4 cellular contexts compared by ENCODE assay signal in genomic region chr12:43378448-43378847, GRCh38.
TF ChIP-seq lines count a peak whose summit lies in the region.

No MANE protein-coding gene starts in this region.

TF ChIP-seq in HepG2, 621 proteins besides CTCF, POLR2A, EP300 and RAD21:
- TF ChIP-seq MAFF (IDR thresholded peaks at IDR 0.05; ENCODE audit: low read depth, low read length) (peak; percentile 85), SRSF1 (optimal IDR thresholded peaks at IDR 0.05; ENCODE audit: low read depth, low read length) (no peak), SMARCE1 (IDR thresholded peaks at IDR 0.05; ENCODE audit: borderline replicate concordance) (no peak), ZNF777 (CRISPR knock-in tag; IDR thresholded peaks at IDR 0.05) (no peak), MAFK (conservative IDR thresholded peaks at IDR 0.05 in 1 of 2, IDR thresholded peaks at IDR 0.05 in 1 of 2; ENCODE audit: low read length in 2 of 2) (peak; percentile 67 to 84)

TF ChIP-seq in A549, 52 proteins besides CTCF, POLR2A, EP300 and RAD21:
- TF ChIP-seq NFE2L2 (conservative IDR thresholded peaks at IDR 0.05; ENCODE audit: low read length) (no peak), MAFK (IDR thresholded peaks at IDR 0.05; ENCODE audit: partially characterized antibody) (peak; percentile 76), TFCP2L1 (CRISPR knock-in tag; IDR thresholded peaks at IDR 0.05) (no peak), NR3C1 (IDR thresholded peaks at IDR 0.05) (no peak), REST (IDR thresholded peaks at IDR 0.05) (no peak), HES2 (IDR thresholded peaks at IDR 0.05) (no peak)

TF ChIP-seq in IMR-90, 13 proteins besides CTCF, POLR2A, EP300 and RAD21:
- peak; percentile 81 for TF ChIP-seq MAFK (IDR thresholded peaks at IDR 0.05; ENCODE audit: low read depth, low read length)
- no peak for TF ChIP-seq CEBPB (IDR thresholded peaks at IDR 0.05; ENCODE audit: low read depth, low read length)

TF ChIP-seq in K562, 482 proteins besides CTCF, POLR2A, EP300 and RAD21:
- no peak for TF ChIP-seq PRMT5 (CRISPR knock-in tag; IDR thresholded peaks at IDR 0.05)
- TF ChIP-seq BRCA1 (IDR thresholded peaks at IDR 0.05): no peak
- no peak for TF ChIP-seq BRCA1 (CRISPR knock-in tag; IDR thresholded peaks at IDR 0.05)
- TF ChIP-seq MECOM (CRISPR knock-in tag; IDR thresholded peaks at IDR 0.05): no peak
- no peak for TF ChIP-seq ZBTB33 (CRISPR knock-in tag; IDR thresholded peaks at IDR 0.05)
- TF ChIP-seq CXXC5 (CRISPR knock-in tag; IDR thresholded peaks at IDR 0.05): no peak
- TF ChIP-seq DACH1 (IDR thresholded peaks at IDR 0.05; ENCODE audit: partially characterized antibody): no peak
- no peak for TF ChIP-seq ILF3 (IDR thresholded peaks at IDR 0.05; ENCODE audit: borderline replicate concordance)
- no peak for TF ChIP-seq ZFP91 (CRISPR knock-in tag; IDR thresholded peaks at IDR 0.05)
- TF ChIP-seq PCBP2 (IDR thresholded peaks at IDR 0.05; ENCODE audit: low read depth, low read length, poor library complexity, severe bottlenecking): no peak
- no peak for TF ChIP-seq CLOCK (CRISPR knock-in tag; IDR thresholded peaks at IDR 0.05; ENCODE audit: borderline replicate concordance)
- TF ChIP-seq NCOA2 (IDR thresholded peaks at IDR 0.05; ENCODE audit: partially characterized antibody in 2 of 2): no peak
- no peak for TF ChIP-seq SMAD2 (IDR thresholded peaks at IDR 0.05; ENCODE audit: low read depth, low read length)
- peak; percentile 45 for TF ChIP-seq MAFG (tag; conservative IDR thresholded peaks at IDR 0.05)
- TF ChIP-seq TSC22D4 (tag; IDR thresholded peaks at IDR 0.05): no peak
- peak; percentile 38 for TF ChIP-seq C11orf30 (IDR thresholded peaks at IDR 0.05; ENCODE audit: low read depth)
- TF ChIP-seq MAFF (IDR thresholded peaks at IDR 0.05; ENCODE audit: low read length): peak; percentile 41; the same call in 1 of the 2 replicates
- no peak for TF ChIP-seq PTBP1 (IDR thresholded peaks at IDR 0.05; ENCODE audit: low read depth, low read length)
- TF ChIP-seq ZEB2 (IDR thresholded peaks at IDR 0.05): no peak
- no peak for TF ChIP-seq ARNT (IDR thresholded peaks at IDR 0.05)
- peak; percentile 67 for TF ChIP-seq ZNF316 (IDR thresholded peaks at IDR 0.05)
- TF ChIP-seq MAZ (CRISPR knock-in tag; conservative IDR thresholded peaks at IDR 0.05 in 1 of 2, IDR thresholded peaks at IDR 0.05 in 1 of 2): no peak
- TF ChIP-seq RBM39 (optimal IDR thresholded peaks at IDR 0.05; ENCODE audit: low read depth, low read length): no peak
- TF ChIP-seq MAFK (IDR thresholded peaks at IDR 0.05; ENCODE audit: low read length): peak; percentile 31; the same call in 1 of the 2 replicates
- TF ChIP-seq CCNT2 (IDR thresholded peaks at IDR 0.05; ENCODE audit: borderline replicate concordance, extremely low read depth, insufficient read length, low read depth, low read length): no peak
- TF ChIP-seq CBX1 (IDR thresholded peaks at IDR 0.05; ENCODE audit: low read depth): no peak
- TF ChIP-seq HNRNPUL1 (IDR thresholded peaks at IDR 0.05; ENCODE audit: low read length): no peak
- TF ChIP-seq GMEB1 (CRISPR knock-in tag; IDR thresholded peaks at IDR 0.05): no peak
- no peak for TF ChIP-seq DEAF1 (CRISPR knock-in tag; IDR thresholded peaks at IDR 0.05)
- TF ChIP-seq DMBX1 (CRISPR knock-in tag; IDR thresholded peaks at IDR 0.05; ENCODE audit: borderline replicate concordance): no peak
- no peak for TF ChIP-seq E2F4 (CRISPR knock-in tag; IDR thresholded peaks at IDR 0.05; ENCODE audit: low read depth)
- TF ChIP-seq TEAD4 (IDR thresholded peaks at IDR 0.05; ENCODE audit: low read length): no peak
- no peak for TF ChIP-seq TEAD4 (CRISPR knock-in tag; IDR thresholded peaks at IDR 0.05; ENCODE audit: borderline replicate concordance)
- TF ChIP-seq POLR2B (IDR thresholded peaks at IDR 0.05; ENCODE audit: low read depth, partially characterized antibody): no peak
- no peak for TF ChIP-seq HMGXB4 (CRISPR knock-in tag; IDR thresholded peaks at IDR 0.05)
- no peak for TF ChIP-seq HMG20B (CRISPR knock-in tag; IDR thresholded peaks at IDR 0.05)
TF ChIP-seq in K562: peak in this region for 5.
